8 cellular contexts compared by ENCODE assay signal in the genomic region with DNA sequence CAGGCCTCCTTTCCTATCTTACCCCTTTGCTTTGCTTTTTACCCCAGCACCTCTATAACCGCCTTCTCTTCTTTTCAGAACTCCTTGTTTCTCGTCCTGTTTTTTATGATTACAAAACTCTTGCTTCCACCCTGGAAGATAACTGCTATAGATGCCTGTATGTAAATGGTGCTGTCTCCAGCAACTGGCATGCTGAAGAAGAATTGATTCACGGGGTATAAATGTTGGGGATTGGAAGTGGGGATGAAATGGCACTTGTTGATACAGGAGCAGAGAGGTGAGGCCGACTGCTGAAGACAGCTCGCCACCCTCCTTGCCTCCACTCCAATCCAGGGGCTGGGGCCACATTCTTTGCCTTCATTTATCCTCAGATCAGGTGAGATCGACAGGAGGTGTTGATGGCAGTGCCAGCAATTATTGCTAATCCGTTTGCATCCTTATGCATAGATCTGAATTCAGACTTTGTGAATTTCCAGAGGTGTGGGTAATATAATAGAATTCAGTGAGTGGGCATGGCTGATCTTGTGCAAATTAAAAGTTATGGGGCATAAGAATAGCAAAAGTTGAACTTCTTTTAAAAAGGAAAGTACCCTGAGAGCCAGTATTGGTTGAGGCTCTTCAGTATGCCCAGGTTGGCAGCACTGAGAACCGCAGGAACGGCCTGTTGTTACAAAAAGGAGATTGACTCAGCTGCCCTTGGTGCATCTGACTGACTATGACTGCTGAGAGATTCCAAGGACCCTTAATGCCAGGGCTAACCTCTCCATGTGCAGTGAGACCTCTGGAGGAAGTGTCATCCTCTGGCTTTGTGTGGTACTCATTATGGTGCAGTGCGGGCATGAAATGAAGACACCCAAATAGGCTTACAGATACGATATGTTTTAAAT. TPM values are rescaled to one million over a fixed set of nuclear protein-coding genes. Genes with fewer than 3 reads are reported as not detected.
DNase-seq lines count a peak whose midpoint lies in the region; ATAC-seq lines count a peak whose summit lies in the region.

No MANE protein-coding gene starts in this region.

- peak overlapping the region; percentile 100 for H3K27ac Mint-ChIP-seq in activated CD4-positive, alpha-beta T cell treated with anti-CD3 and anti-CD28 coated beads, Interleukin-2, amount 10 ng/mL, durations not matched to agents 24 days and 14 days

- H2AFZ ChIP-seq in neuron (ENCODE audit: low read depth, low read length), result no peak overlapping the region

- peak overlapping the region; percentile 94 for H3K4me3 ChIP-seq in neuron (ENCODE audit: low read length)

- no peaks in the 10 kb centered on the region for H3K27me3 ChIP-seq in neuron (ENCODE audit: insufficient read depth, low read length)

- H3K27me3 Mint-ChIP-seq in activated CD4-positive, alpha-beta T cell treated with anti-CD3 and anti-CD28 coated beads, Interleukin-2, amount 10 ng/mL, durations not matched to agents 24 days and 14 days, result peaks cover 3% of the 10 kb centered on the region

- H3K36me3 ChIP-seq in neuron (ENCODE audit: insufficient read depth, low read length), result peaks cover 43% of the 10 kb centered on the region

- H3K36me3 Mint-ChIP-seq in activated CD4-positive, alpha-beta T cell treated with anti-CD3 and anti-CD28 coated beads, Interleukin-2, amount 10 ng/mL, durations not matched to agents 24 days and 14 days (ENCODE audit: low read depth), result peaks cover 66% of the 10 kb centered on the region

- H3K4me3 Mint-ChIP-seq in activated CD4-positive, alpha-beta T cell treated with anti-CD3 and anti-CD28 coated beads, Interleukin-2, amount 10 ng/mL, durations not matched to agents 24 days and 14 days, result peak overlapping the region; percentile 100

- H3K4me1 ChIP-seq in neuron (ENCODE audit: insufficient read depth, low read length), result peaks cover 61% of the 10 kb centered on the region

- no peaks in the 10 kb centered on the region for H3K9me3 ChIP-seq in neuron (ENCODE audit: low read length)

- no peaks in the 10 kb centered on the region for H3K9me3 Mint-ChIP-seq in activated CD4-positive, alpha-beta T cell treated with anti-CD3 and anti-CD28 coated beads, Interleukin-2, amount 10 ng/mL, durations not matched to agents 24 days and 14 days

- intact Hi-C loops in activated CD4-positive, alpha-beta T cell treated with anti-CD3 and anti-CD28 coated beads, Interleukin-2, amount 10 ng/mL, durations not matched to agents 24 days and 14 days (cut with micrococcal nuclease), result loop anchor here (2.0 kb wide), 1 partner anchor 49 kb away; no protein-coding TSS in a partner anchor

- H3K4me1 Mint-ChIP-seq in activated CD4-positive, alpha-beta T cell treated with anti-CD3 and anti-CD28 coated beads, Interleukin-2, amount 10 ng/mL, durations not matched to agents 24 days and 14 days, result peaks cover 77% of the 10 kb centered on the region

- DNase-seq in AML-193 (lab: John Stamatoyannopoulos, UW) (peak; percentile 21 to 28), HCEC 1CT (peak; percentile 80), NCI-H345 treated with DMSO at 0.1 percent for 48 hours (lab: John Stamatoyannopoulos, UW; ENCODE audit: unreplicated experiment) (no peak)
- peak; percentile 83 for DNase-seq in activated CD4-positive, alpha-beta T cell treated with anti-CD3 and anti-CD28 coated beads, Interleukin-2, amount 10 ng/mL, durations not matched to agents 24 days and 14 days

- peak; percentile 17 for ATAC-seq in esophagus mucosa
- no peak for ATAC-seq in HG03520 (IDR thresholded peaks at IDR 0.05; ENCODE audit: unreplicated experiment)
- no peak for ATAC-seq in GM21528 (IDR thresholded peaks at IDR 0.05; ENCODE audit: low FRiP score, unreplicated experiment)

RNA-seq across cellular contexts. Expression of a gene that starts 5.3 kb away (rescaled TPM):
- 410 and 411 TPM in 2 replicates for total RNA-seq in activated CD4-positive, alpha-beta T cell treated with anti-CD3 and anti-CD28 coated beads, Interleukin-2, amount 10 ng/mL, durations not matched to agents 24 days and 14 days
- total RNA-seq in esophagus mucosa, result 389 TPM

RNA-seq across cellular contexts. Expression of a gene that starts 41.5 kb away (rescaled TPM):
- total RNA-seq in activated CD4-positive, alpha-beta T cell treated with anti-CD3 and anti-CD28 coated beads, Interleukin-2, amount 10 ng/mL, durations not matched to agents 24 days and 14 days, result 46.7 and 46.8 TPM in 2 replicates
- total RNA-seq in esophagus mucosa, result 37.1 TPM

RNA-seq across cellular contexts. Expression of a gene that starts 45.5 kb away (rescaled TPM):
- 15.5 and 16.8 TPM in 2 replicates for total RNA-seq in activated CD4-positive, alpha-beta T cell treated with anti-CD3 and anti-CD28 coated beads, Interleukin-2, amount 10 ng/mL, durations not matched to agents 24 days and 14 days
- 3.4 TPM for total RNA-seq in esophagus mucosa
